In the genomic region with DNA sequence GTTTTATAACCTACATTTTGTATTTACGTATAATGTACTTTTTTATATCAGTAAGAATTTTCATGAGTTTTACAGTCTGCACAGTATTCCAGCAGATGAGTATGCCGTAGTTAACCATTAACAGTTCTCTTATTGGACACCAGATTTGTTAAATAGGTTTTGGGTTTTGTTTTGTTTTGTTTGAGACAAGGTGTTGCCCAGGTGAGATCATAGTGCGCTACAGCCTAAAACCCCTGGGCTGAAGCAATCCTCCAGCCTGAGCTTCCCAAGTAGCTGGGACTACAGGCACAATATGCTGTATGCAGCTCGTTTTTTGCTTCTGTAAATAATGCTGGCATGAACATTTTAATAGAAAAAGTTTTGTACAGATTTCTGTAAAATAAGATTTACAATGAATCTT, we compare ENCODE assay signal across 9 cellular contexts.
DNase-seq lines count a peak whose midpoint lies in the region; ATAC-seq and TF ChIP-seq lines count a peak whose summit lies in the region.
"Had no signal": no experiment of that assay in that cellular context is flagged by ENCODE, and none has a peak within 500 bp of the region (broad histone marks: within the 10 kb centered on the region; RNA-seq: fewer than 3 reads in every experiment).

No MANE protein-coding gene starts in this region.

- no peaks in the 10 kb centered on the region for H3K27me3 ChIP-seq in OCI-LY1 (ENCODE audit: insufficient read depth, low read length)
- H3K27me3 ChIP-seq: SJSA1 had no signal

- no peaks in the 10 kb centered on the region for H3K9me2 ChIP-seq in OCI-LY1 (ENCODE audit: low read depth, low read length)

- no peaks in the 10 kb centered on the region for H3K36me3 ChIP-seq in OCI-LY1 (ENCODE audit: insufficient read depth, low read length)
- H3K36me3 ChIP-seq: SJSA1 had no signal

- H3K79me2 ChIP-seq in OCI-LY1 (ENCODE audit: insufficient read depth, low read length), result no peaks in the 10 kb centered on the region

- TF ChIP-seq CTCF in OCI-LY1 (IDR thresholded peaks at IDR 0.05; ENCODE audit: low read length), result no peak
- no peak for TF ChIP-seq CTCF in epithelial cell of proximal tubule (conservative IDR thresholded peaks at IDR 0.05; ENCODE audit: low read depth, low read length)

- H3K4me1 ChIP-seq in OCI-LY1 (ENCODE audit: insufficient read depth, low read length, severe bottlenecking), result peaks cover 50% of the 10 kb centered on the region

- peak; percentile 74 to 76 for DNase-seq in NCI-H2081 (lab: John Stamatoyannopoulos, UW)
- no peak for DNase-seq in NCI-H2081 treated with DMSO at 0.1 percent for 48 hours (lab: John Stamatoyannopoulos, UW)
- no peak for DNase-seq in epithelial cell of proximal tubule (ENCODE audit: low read depth)
- DNase-seq in renal cortical epithelial cell (ENCODE audit: low read depth), result peak; percentile 88
- no peak for DNase-seq in stimulated activated CD4-positive, alpha-beta T cell treated with anti-CD3 and anti-CD28 coated beads, Interleukin-12 subunit alpha, Interleukin-12 subunit beta, amount 100 ng/mL, for 4 hours
- no peak for DNase-seq in stimulated activated CD4-positive, alpha-beta T cell treated with anti-CD3 and anti-CD28 coated beads, Interleukin-4, amount 100 ng/mL, for 4 hours

- H2AFZ ChIP-seq in OCI-LY1 (ENCODE audit: low read length), result no peak overlapping the region

- no peak for ATAC-seq in GM21381 (IDR thresholded peaks at IDR 0.05; ENCODE audit: unreplicated experiment)

- H3K4me3 ChIP-seq in OCI-LY1 (ENCODE audit: low read depth, low read length, poor library complexity, severe bottlenecking), result peak overlapping the region; percentile 60
- peak overlapping the region; percentile 69 for H3K4me3 ChIP-seq in epithelial cell of proximal tubule (ENCODE audit: low read depth, low read length)
- H3K4me3 ChIP-seq: SJSA1 had no signal

- no peaks in the 10 kb centered on the region for H4K20me1 ChIP-seq in OCI-LY1 (ENCODE audit: insufficient read depth, low read length)

- peaks cover 3% of the 10 kb centered on the region; the same call in 1 of the 2 replicates for H3F3A ChIP-seq in OCI-LY1 (ENCODE audit: insufficient read depth, low read length)

- peak overlapping the region; percentile 98 for H3K27ac ChIP-seq in OCI-LY1 (ENCODE audit: low read depth, low read length, poor library complexity, severe bottlenecking)
- H3K27ac ChIP-seq: SJSA1 had no signal

- H3K9me3 ChIP-seq in OCI-LY1 (ENCODE audit: low read length), result no peaks in the 10 kb centered on the region
- H3K9me3 ChIP-seq: SJSA1 had no signal

- peak overlapping the region; percentile 86 for H3K9ac ChIP-seq in OCI-LY1 (ENCODE audit: low read length)

- peak overlapping the region; percentile 69 for H3K4me2 ChIP-seq in OCI-LY1 (ENCODE audit: low read length)

Comparison
In these comparisons a context has a peak if more than half of its experiments do, and no peak if none do; other contexts are left out.
1. DNase-seq: peak in NCI-H2081 (2 of 2) and renal cortical epithelial cell (single experiment); none in NCI-H2081 treated with DMSO at 0.1 percent for 48 hours (single experiment), epithelial cell of proximal tubule (single experiment), stimulated activated CD4-positive, alpha-beta T cell treated with anti-CD3 and anti-CD28 coated beads, Interleukin-12 subunit alpha, Interleukin-12 subunit beta, amount 100 ng/mL, for 4 hours (single experiment) and stimulated activated CD4-positive, alpha-beta T cell treated with anti-CD3 and anti-CD28 coated beads, Interleukin-4, amount 100 ng/mL, for 4 hours (0 of 2).